In the genomic region with DNA sequence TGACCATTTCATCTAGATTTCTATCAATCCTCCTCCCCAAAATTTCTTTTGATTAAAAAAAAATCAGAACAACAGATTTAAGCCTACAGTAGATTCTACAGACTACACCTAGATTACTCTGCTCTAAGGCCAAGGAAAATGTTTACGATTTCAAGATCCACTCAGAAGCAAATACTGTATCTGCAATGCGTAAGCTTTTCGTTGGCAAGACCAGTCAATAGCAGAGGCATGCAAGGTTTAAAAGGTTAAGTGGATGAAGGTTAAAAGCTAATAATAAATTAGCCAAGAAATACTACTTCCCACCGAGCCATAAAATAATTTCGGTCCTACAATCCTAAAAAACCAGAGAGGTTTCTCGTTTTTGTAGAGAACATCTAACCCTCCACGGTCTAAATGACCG, we compare ENCODE assay signal across 8 cellular contexts. TPM values are rescaled to one million over a fixed set of nuclear protein-coding genes. Genes with fewer than 3 reads are reported as not detected.
A peak's percentile ranks its signal among the peaks of the same experiment; 100 is the strongest.
DNase-seq lines count a peak whose midpoint lies in the region; ATAC-seq and TF ChIP-seq lines count a peak whose summit lies in the region.

No MANE protein-coding gene starts in this region.

- ATAC-seq in GM19455 (IDR thresholded peaks at IDR 0.05; ENCODE audit: unreplicated experiment): no peak

- H3K36me3 ChIP-seq in GM06990 (ENCODE audit: control insufficient read depth, insufficient read depth, low read length) (no peaks in the 10 kb centered on the region), SJCRH30 (peaks cover 10% of the 10 kb centered on the region)

- H3K9me3 ChIP-seq in SJCRH30 (replicated peaks): no peaks in the 10 kb centered on the region

- TF ChIP-seq CTCF in GM06990 (IDR thresholded peaks at IDR 0.05; ENCODE audit: insufficient read depth, low read length, poor library complexity, severe bottlenecking): no peak
- TF ChIP-seq CTCF in fibroblast of mammary gland (conservative IDR thresholded peaks at IDR 0.05; ENCODE audit: control insufficient read depth, insufficient read depth, low read depth, low read length): no peak
- no peak for TF ChIP-seq CTCF in retinal pigment epithelial cell (conservative IDR thresholded peaks at IDR 0.05; ENCODE audit: low read depth, low read length)

- peaks cover 11% of the 10 kb centered on the region for H3K4me1 ChIP-seq in SJCRH30

- no peak overlapping the region for H3K27ac ChIP-seq in SJCRH30

- H3K27me3 ChIP-seq in GM06990 (replicated peaks; ENCODE audit: control insufficient read depth, insufficient read depth, low read length) (no peaks in the 10 kb centered on the region), SJCRH30 (no peaks in the 10 kb centered on the region)

- intact Hi-C loops in head of caudate nucleus (cut with DNase I): no loop called here

- no peak for DNase-seq in GM06990 (ENCODE audit: extremely low read depth, insufficient read length)
- no peak for DNase-seq in SJCRH30
- DNase-seq in fibroblast of mammary gland (ENCODE audit: low read depth): peak; percentile 32
- no peak for DNase-seq in retinal pigment epithelial cell (ENCODE audit: low read depth)
- DNase-seq in RPMI8226: no peak
- no peak for DNase-seq in head of caudate nucleus
- no peak for DNase-seq in NCI-H187 treated with DMSO at 0.1 percent for 48 hours (lab: John Stamatoyannopoulos, UW)

- H3K4me3 ChIP-seq in GM06990 (replicated peaks; ENCODE audit: low read depth, low read length): peak overlapping the region; percentile 79
- H3K4me3 ChIP-seq in SJCRH30: peak overlapping the region; percentile 85
- peak overlapping the region; percentile 83 for H3K4me3 ChIP-seq in fibroblast of mammary gland (ENCODE audit: control insufficient read depth, low read depth, low read length)
- peak overlapping the region; percentile 90 for H3K4me3 ChIP-seq in retinal pigment epithelial cell (ENCODE audit: low read length)

RNA-seq across cellular contexts. Expression of a gene that starts 1.3 kb away (rescaled TPM):
- total RNA-seq in SJCRH30 (2014; rRNA removed; shearing (Covaris generic)): 50.5 and 52.4 TPM in 2 replicates
